ENCODE assay signal across 24 cellular contexts in the genomic region with DNA sequence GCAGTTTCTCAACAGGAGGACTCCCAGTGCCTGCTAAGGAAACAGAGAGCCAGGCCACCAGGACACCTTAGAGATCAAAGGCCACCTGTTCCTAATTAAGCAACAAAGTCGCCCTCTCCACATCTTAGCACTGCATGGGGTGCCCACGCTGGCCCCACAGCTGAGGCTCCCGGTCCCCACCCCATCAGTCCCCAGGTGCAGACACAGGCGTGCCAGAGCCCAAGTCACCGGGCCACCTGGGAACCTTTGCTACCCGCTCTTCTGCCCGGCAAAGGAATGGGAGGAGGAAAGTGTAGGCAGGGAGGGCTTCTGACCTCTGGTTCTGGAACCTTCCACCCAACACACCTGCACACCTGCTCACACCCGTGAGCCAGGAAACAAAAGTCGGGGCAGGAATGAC.
"Had no signal": no experiment of that assay in that cellular context is flagged by ENCODE, and none has a peak within 500 bp of the region (broad histone marks: within the 10 kb centered on the region; RNA-seq: fewer than 3 reads in every experiment).

No MANE protein-coding gene starts in this region.

- H3K9ac ChIP-seq: parathyroid adenoma had no signal

- H3K27ac ChIP-seq: hepatocyte, neutrophil, parathyroid adenoma, psoas muscle, right atrium auricular region, right lobe of liver, transverse colon, upper lobe of left lung, vagina had no signal

- H3K27me3 ChIP-seq: hepatocyte, right atrium auricular region, right lobe of liver, vagina had no signal

- H3K4me2 ChIP-seq: hepatocyte, smooth muscle cell had no signal

- H3K4me3 ChIP-seq: heart right ventricle, hepatocyte, mucosa of descending colon, psoas muscle, right atrium auricular region, right lobe of liver, smooth muscle cell, transverse colon, upper lobe of left lung, vagina had no signal

- DNase-seq: islet precursor cell; midbrain; mucosa of descending colon; naive thymus-derived CD4-positive, alpha-beta T cell; occipital lobe; right lobe of liver; stimulated activated CD4-positive, alpha-beta T cell treated with anti-CD3 and anti-CD28 coated beads, Interleukin-1b, Interleukin-23, amount 100 ng/mL, for 48 hours; stimulated activated CD4-positive, alpha-beta T cell treated with anti-CD3 and anti-CD28 coated beads, Interleukin-2, amount 100 ng/mL, for 48 hours; stimulated activated CD4-positive, alpha-beta T cell treated with anti-CD3 and anti-CD28 coated beads, Interleukin-4, amount 100 ng/mL, for 4 hours; stimulated activated CD8-positive, alpha-beta memory T cell treated with anti-CD3 and anti-CD28 coated beads, Interleukin-4, amount 100 ng/mL, for 48 hours; stimulated activated naive CD4-positive, alpha-beta T cell treated with Interleukin-2 at 50 U/mL for 16 hours; stimulated activated naive CD8-positive, alpha-beta T cell treated with anti-CD3 and anti-CD28 coated beads, Interleukin-15, amount 100 ng/mL, for 72 hours; substantia nigra; transverse colon; upper lobe of left lung had no signal

- ATAC-seq: naive thymus-derived CD4-positive, alpha-beta T cell; natural killer cell treated with Interleukin-12 subunit alpha and Interleukin-12 subunit beta and Interleukin-15 and Interleukin-18, amount 100 ng/mL, for 72 hours; stimulated activated naive CD8-positive, alpha-beta T cell treated with anti-CD3 and anti-CD28 coated beads, Interleukin-15, amount 100 ng/mL, for 72 hours had no signal

- H3K36me3 ChIP-seq: heart right ventricle, neutrophil, right atrium auricular region, right lobe of liver, transverse colon, upper lobe of left lung, vagina had no signal

- H2AFZ ChIP-seq: hepatocyte, parathyroid adenoma had no signal

- H3K9me3 ChIP-seq: neutrophil had no signal

- H3K4me1 ChIP-seq: parathyroid adenoma, psoas muscle, right lobe of liver, vagina had no signal
